Comparison of ENCODE assay signal across 7 cellular contexts in genomic region chr20:31822421-31823330, GRCh38. TPM values are rescaled to one million over a fixed set of nuclear protein-coding genes. Genes with fewer than 3 reads are reported as not detected.
DNase-seq lines count a peak whose midpoint lies in the region; ATAC-seq and TF ChIP-seq lines count a peak whose summit lies in the region.

No MANE protein-coding gene starts in this region.

- DNase-seq in GM12865 (ENCODE audit: low read depth) (peak; percentile 67), NCI-H774 (lab: John Stamatoyannopoulos, UW) (peak; percentile 60), mucosa of gallbladder (ENCODE audit: low spot score) (peak; percentile 69)
- DNase-seq in activated CD8-positive, alpha-beta memory T cell treated with anti-CD3 and anti-CD28 coated beads for 4 hours (ENCODE audit: low read depth in 2 of 2), result peak; percentile 36 to 56
- peak; percentile 87 for DNase-seq in stimulated activated CD8-positive, alpha-beta memory T cell treated with anti-CD3 and anti-CD28 coated beads, Interleukin-4, amount 100 ng/mL, for 48 hours

- no peaks in the 10 kb centered on the region for H3K9me3 ChIP-seq in endocrine pancreas (ENCODE audit: control insufficient read depth, low read length)

- no peaks in the 10 kb centered on the region for H3K36me3 ChIP-seq in endocrine pancreas (ENCODE audit: control insufficient read depth, insufficient read depth, low read length)

- no peaks in the 10 kb centered on the region for H3K4me1 ChIP-seq in endocrine pancreas (ENCODE audit: control insufficient read depth, insufficient read depth, low read length)

- H3K4me3 ChIP-seq in GM12865 (ENCODE audit: low read depth, low read length) (no peak overlapping the region), endocrine pancreas (ENCODE audit: control insufficient read depth, insufficient read depth, low read length) (no peak overlapping the region)

- ATAC-seq in HG03460 (IDR thresholded peaks at IDR 0.05; ENCODE audit: unreplicated experiment), result peak; percentile 73

- peak overlapping the region; percentile 16 for H3K9ac ChIP-seq in endocrine pancreas (ENCODE audit: control insufficient read depth, insufficient read depth, low read length)

- H3K27me3 ChIP-seq in endocrine pancreas (ENCODE audit: control insufficient read depth, insufficient read depth, low read length), result no peaks in the 10 kb centered on the region

- peak; percentile 96 for TF ChIP-seq CTCF in GM12865 (IDR thresholded peaks at IDR 0.05; ENCODE audit: insufficient read depth, low read depth, low read length, missing control alignments)

RNA-seq across cellular contexts. Expression of gene MYLK2, which starts 3.5 kb away (rescaled TPM):
- not detected for total RNA-seq in mucosa of gallbladder

RNA-seq across cellular contexts. Expression of gene FOXS1, which starts 22.7 kb away (rescaled TPM):
- 1.6 TPM for total RNA-seq in mucosa of gallbladder

RNA-seq across cellular contexts. Expression of gene DUSP15, which starts 47.7 kb away (rescaled TPM):
- 2.8 TPM for total RNA-seq in mucosa of gallbladder

RNA-seq across cellular contexts. Expression of gene TTLL9, which starts 47.8 kb away (rescaled TPM):
- total RNA-seq in mucosa of gallbladder, result 0.29 TPM
